In genomic region chr2:99754215-99754614, GRCh38 we compare ENCODE assay signal across 24 cellular contexts.
DNase-seq lines count a peak whose midpoint lies in the region; FAIRE-seq and TF ChIP-seq lines count a peak whose summit lies in the region.
"Had no signal": no experiment of that assay in that cellular context is flagged by ENCODE, and none has a peak within 500 bp of the region (broad histone marks: within the 10 kb centered on the region; RNA-seq: fewer than 3 reads in every experiment).

No MANE protein-coding gene starts in this region.

- H3K4me2 ChIP-seq in osteoblast (ENCODE audit: insufficient read depth, low read length): peak overlapping the region; percentile 47

- no peaks in the 10 kb centered on the region for H3K9me3 ChIP-seq in osteoblast (ENCODE audit: low read depth, low read length)
- H3K9me3 ChIP-seq: heart left ventricle, SJCRH30, suprapubic skin had no signal

- H3K27me3 Mint-ChIP-seq in progenitor cell of endocrine pancreas: no peaks in the 10 kb centered on the region
- H3K27me3 Mint-ChIP-seq: CD4-positive, alpha-beta T cell; naive thymus-derived CD4-positive, alpha-beta T cell had no signal

- H3K4me1 ChIP-seq in osteoblast (ENCODE audit: insufficient read depth, low read length): peaks cover 13% of the 10 kb centered on the region
- H3K4me1 ChIP-seq: parathyroid adenoma, SJCRH30, suprapubic skin had no signal

- H4K20me1 ChIP-seq in osteoblast (ENCODE audit: insufficient read depth, low read length): no peaks in the 10 kb centered on the region

- H3K36me3 Mint-ChIP-seq in progenitor cell of endocrine pancreas (ENCODE audit: insufficient read depth): no peaks in the 10 kb centered on the region

- H3K27me3 ChIP-seq in bronchial epithelial cell (ENCODE audit: control insufficient read depth, insufficient read depth, low read length) (no peaks in the 10 kb centered on the region), osteoblast (ENCODE audit: insufficient read depth, low read length) (no peaks in the 10 kb centered on the region)
- H3K27me3 ChIP-seq: heart left ventricle, SJCRH30, suprapubic skin had no signal

- H3K27ac Mint-ChIP-seq in progenitor cell of endocrine pancreas: no peak overlapping the region
- H3K27ac Mint-ChIP-seq: CD4-positive, alpha-beta T cell; naive thymus-derived CD4-positive, alpha-beta T cell had no signal

- H3K4me3 ChIP-seq in bronchial epithelial cell (ENCODE audit: low read depth, low read length) (no peak overlapping the region), osteoblast (ENCODE audit: insufficient read depth, low read length) (no peak overlapping the region)
- H3K4me3 ChIP-seq: heart left ventricle, SJCRH30, skin epidermis, suprapubic skin had no signal

- DNase-seq in Daoy (ENCODE audit: low read depth) (peak; percentile 9), MV-4-11 (lab: John Stamatoyannopoulos, UW) (peak; percentile 41), bronchial epithelial cell (ENCODE audit: low read depth) (peak; percentile 83), osteoblast (ENCODE audit: insufficient read length, low spot score, missing footprints) (no peak), DMS 273 treated with DMSO at 0.1 percent for 48 hours (lab: John Stamatoyannopoulos, UW) (no peak), germinal center (ENCODE audit: low spot score) (no peak), progenitor cell of endocrine pancreas (ENCODE audit: low spot score, unreplicated experiment) (no peak)
- DNase-seq: activated effector memory CD4-positive, alpha-beta T cell treated with anti-CD3 and anti-CD28 coated beads, Interleukin-2, amount 50 U/mL, for 16 hours; anterior cingulate cortex; CD4-positive, alpha-beta T cell; DMS79 treated with DMSO at 0.1 percent for 48 hours; heart left ventricle; islet precursor cell; naive thymus-derived CD4-positive, alpha-beta T cell; NCI-H187; NCI-H446 treated with DMSO at 0.1 percent for 48 hours; SJCRH30; stimulated activated CD4-positive, alpha-beta T cell treated with anti-CD3 and anti-CD28 coated beads, Interleukin-4, amount 100 ng/mL, for 4 hours; stimulated activated CD8-positive, alpha-beta memory T cell treated with anti-CD3 and anti-CD28 coated beads, Interleukin-4, amount 100 ng/mL, for 48 hours had no signal

- no peak overlapping the region for H3K27ac ChIP-seq in osteoblast (ENCODE audit: low read depth, low read length)
- H3K27ac ChIP-seq: heart left ventricle, parathyroid adenoma, SJCRH30, skin epidermis, suprapubic skin had no signal

- TF ChIP-seq CTCF in bronchial epithelial cell (IDR thresholded peaks at IDR 0.05; ENCODE audit: insufficient read depth, low read length, severe bottlenecking) (no peak), osteoblast (IDR thresholded peaks at IDR 0.05; ENCODE audit: extremely low read depth, low read depth, low read length) (no peak), progenitor cell of endocrine pancreas (IDR thresholded peaks at IDR 0.05; ENCODE audit: unreplicated experiment) (no peak)

- H3K4me3 Mint-ChIP-seq in progenitor cell of endocrine pancreas (ENCODE audit: low read depth): no peak overlapping the region
- H3K4me3 Mint-ChIP-seq: CD4-positive, alpha-beta T cell; naive thymus-derived CD4-positive, alpha-beta T cell had no signal

- peaks cover 2% of the 10 kb centered on the region for H3K4me1 Mint-ChIP-seq in progenitor cell of endocrine pancreas (ENCODE audit: low read depth)
- H3K4me1 Mint-ChIP-seq: naive thymus-derived CD4-positive, alpha-beta T cell had no signal

- H2AFZ ChIP-seq in osteoblast (ENCODE audit: low read length): no peak overlapping the region
- H2AFZ ChIP-seq: parathyroid adenoma had no signal

- H3K79me2 ChIP-seq in osteoblast (ENCODE audit: insufficient read depth, low read length): no peaks in the 10 kb centered on the region
- H3K79me2 ChIP-seq: parathyroid adenoma had no signal

- H3K36me3 ChIP-seq in bronchial epithelial cell (ENCODE audit: control insufficient read depth, insufficient read depth, low read length) (no peaks in the 10 kb centered on the region), osteoblast (ENCODE audit: insufficient read depth, low read length) (no peaks in the 10 kb centered on the region)
- H3K36me3 ChIP-seq: heart left ventricle, SJCRH30, suprapubic skin had no signal

- no peaks in the 10 kb centered on the region for H3K9me3 Mint-ChIP-seq in progenitor cell of endocrine pancreas (ENCODE audit: low read depth)
- H3K9me3 Mint-ChIP-seq: CD4-positive, alpha-beta T cell; naive thymus-derived CD4-positive, alpha-beta T cell had no signal

- FAIRE-seq in bronchial epithelial cell (lab: Jason Lieb, UNC): no peak
- FAIRE-seq: colon, endometrium had no signal

Comparison
In these comparisons a context has a peak if more than half of its experiments do, and no peak if none do; other contexts are left out.
1. DNase-seq: peak in Daoy (single experiment), MV-4-11 (single experiment) and bronchial epithelial cell (single experiment); none in osteoblast (single experiment), DMS 273 treated with DMSO at 0.1 percent for 48 hours (single experiment), germinal center (single experiment) and progenitor cell of endocrine pancreas (single experiment).